Comparison of ENCODE assay signal across 1 cellular context in genomic region chrX:15854080-15854655, GRCh38.
TF ChIP-seq lines count a peak whose summit lies in the region.

No MANE protein-coding gene starts in this region.

TF ChIP-seq in K562, 482 proteins besides CTCF, POLR2A, EP300 and RAD21 (continued from another document):
- TF ChIP-seq ZNF395 (CRISPR knock-in tag; IDR thresholded peaks at IDR 0.05) (no peak), DNMT1 (IDR thresholded peaks at IDR 0.05) (no peak), CREBBP (IDR thresholded peaks at IDR 0.05; ENCODE audit: low read depth, low read length) (no peak), ZBTB7A (IDR thresholded peaks at IDR 0.05; ENCODE audit: borderline replicate concordance, control insufficient read depth, low read depth, low read length) (peak; percentile 69), KDM4B (IDR thresholded peaks at IDR 0.05; ENCODE audit: borderline replicate concordance in 2 of 2, low read depth in 1 of 2) (no peak), RREB1 (CRISPR knock-in tag; IDR thresholded peaks at IDR 0.05) (no peak), CTBP1 (IDR thresholded peaks at IDR 0.05; ENCODE audit: borderline replicate concordance) (peak; percentile 72), ZNF311 (CRISPR knock-in tag; IDR thresholded peaks at IDR 0.05) (no peak), EGR1 (conservative IDR thresholded peaks at IDR 0.05) (peak; percentile 45), GMEB1 (CRISPR knock-in tag; IDR thresholded peaks at IDR 0.05) (no peak), CHD1 (IDR thresholded peaks at IDR 0.05; ENCODE audit: low read length) (no peak), MIER1 (IDR thresholded peaks at IDR 0.05; ENCODE audit: low read depth) (no peak), CBX8 (IDR thresholded peaks at IDR 0.05; ENCODE audit: borderline replicate concordance, extremely low read depth, low read depth, low read length, poor library complexity, severe bottlenecking) (no peak), NR0B1 (IDR thresholded peaks at IDR 0.05; ENCODE audit: partially characterized antibody) (no peak), NCOR1 (IDR thresholded peaks at IDR 0.05) (no peak), ERF (CRISPR knock-in tag; IDR thresholded peaks at IDR 0.05) (no peak), POLR2AphosphoS2 (IDR thresholded peaks at IDR 0.05; ENCODE audit: low read length) (no peak)
